16 cellular contexts compared by ENCODE assay signal in the genomic region with DNA sequence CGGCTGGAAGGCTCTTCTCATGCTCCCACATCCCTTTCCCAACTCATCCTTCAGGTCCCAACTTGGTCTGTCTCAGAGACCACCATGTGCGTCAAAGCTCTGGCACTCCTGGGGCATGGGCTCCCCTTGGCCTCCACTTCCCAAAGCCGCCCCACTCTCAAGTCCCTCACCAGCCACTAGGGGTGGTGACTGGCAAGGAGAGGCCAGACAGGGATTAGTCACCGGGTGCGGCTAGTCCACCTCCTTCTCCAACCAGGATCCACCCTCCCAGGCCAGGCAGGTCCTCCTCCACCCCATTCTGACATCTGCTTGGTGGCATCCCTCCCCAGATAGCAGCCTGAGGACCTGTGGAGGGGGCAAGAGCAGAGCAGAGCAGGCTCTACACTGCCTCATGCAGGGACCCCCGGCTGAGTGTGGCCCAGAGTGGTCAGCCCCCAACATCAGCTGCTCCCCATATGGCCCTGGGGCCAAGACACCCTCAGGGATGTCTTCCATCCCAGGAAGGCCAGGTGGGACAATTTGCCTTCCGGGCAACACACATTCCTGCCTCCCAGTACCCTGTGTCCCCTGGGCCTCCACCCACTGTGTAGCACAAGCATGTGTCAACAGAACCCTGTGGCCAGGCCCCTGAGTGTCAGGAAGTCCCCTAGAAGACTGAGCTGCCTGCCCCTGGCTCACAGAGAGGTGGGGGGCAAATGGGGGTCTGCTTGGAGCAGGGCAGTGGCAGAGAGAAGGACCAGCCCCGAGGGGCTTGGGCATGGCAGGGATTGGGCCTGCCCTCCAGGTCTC. TPM values are rescaled to one million over a fixed set of nuclear protein-coding genes. Genes with fewer than 3 reads are reported as not detected.
A peak's percentile ranks its signal among the peaks of the same experiment; 100 is the strongest.
DNase-seq lines count a peak whose midpoint lies in the region; ATAC-seq and TF ChIP-seq lines count a peak whose summit lies in the region.
"Had no signal": no experiment of that assay in that cellular context is flagged by ENCODE, and none has a peak within 500 bp of the region (broad histone marks: within the 10 kb centered on the region; RNA-seq: fewer than 3 reads in every experiment).

No MANE protein-coding gene starts in this region.

- no peaks in the 10 kb centered on the region for H3K4me1 ChIP-seq in uterus
- H3K4me1 ChIP-seq: prostate gland had no signal

- no peak for TF ChIP-seq CTCF in RWPE1 (conservative IDR thresholded peaks at IDR 0.05; ENCODE audit: low read depth)
- TF ChIP-seq CTCF in uterus (IDR thresholded peaks at IDR 0.05) = no peak

- no peak overlapping the region for H3K4me3 ChIP-seq in uterus
- H3K4me3 ChIP-seq: Peyer's patch, prostate gland had no signal

- DNase-seq in A172 (ENCODE audit: low spot score) (peak; percentile 67), GM03348 (ENCODE audit: low spot score) (peak; percentile 47), RWPE1 (ENCODE audit: low spot score) (peak; percentile 87), glomerular visceral epithelial cell (ENCODE audit: extremely low spot score) (peak; percentile 60), uterus (no peak), GOT3 (lab: John Stamatoyannopoulos, UW) (no peak)
- DNase-seq: activated CD4-positive, alpha-beta memory T cell treated with anti-CD3 and anti-CD28 coated beads for 36 hours; activated effector memory CD4-positive, alpha-beta T cell treated with anti-CD3 and anti-CD28 coated beads, Interleukin-2, amount 50 U/mL, for 16 hours; cerebellar nuclear complex; Peyer's patch; stimulated activated CD4-positive, alpha-beta T cell treated with anti-CD3 and anti-CD28 coated beads, Interleukin-2, amount 100 ng/mL, for 24 hours; T1000 had no signal

- intact Hi-C loops in uterus (cut with DNase I; ENCODE audit: low total_unique reads) = no loop called here

- no peak for TF ChIP-seq POLR2A in uterus (IDR thresholded peaks at IDR 0.05)

- peak overlapping the region; percentile 5 for H3K27ac ChIP-seq in RWPE1
- H3K27ac ChIP-seq in uterus = no peak overlapping the region
- H3K27ac ChIP-seq: Peyer's patch, prostate gland had no signal

- POLR2A ChIA-PET in RWPE1 (lab: Yijun Ruan, JAX; ENCODE audit: low non-redundant PET) = no interaction called here

- ATAC-seq in GM18868 (IDR thresholded peaks at IDR 0.05; ENCODE audit: unreplicated experiment) = no peak
- no peak for ATAC-seq in GM18873 (IDR thresholded peaks at IDR 0.05; ENCODE audit: low FRiP score, unreplicated experiment)

- H3K36me3 ChIP-seq in uterus = no peaks in the 10 kb centered on the region
- H3K36me3 ChIP-seq: Peyer's patch, prostate gland had no signal

- CTCF ChIA-PET in RWPE1 (lab: Yijun Ruan, JAX) = interaction anchor here (0.6 to 1.0 kb wide), 12 partner anchors 10 to 872 kb away, joined by 3 to 6 read pairs (median 4); no protein-coding TSS in a partner anchor

- H3K27me3 ChIP-seq in uterus = no peaks in the 10 kb centered on the region
- H3K27me3 ChIP-seq: Peyer's patch had no signal

- H3K9me3 ChIP-seq in uterus = no peaks in the 10 kb centered on the region
- H3K9me3 ChIP-seq: Peyer's patch, prostate gland had no signal

RNA-seq across cellular contexts. Expression of gene YTHDF1, which starts 29.2 kb away (rescaled TPM):
- total RNA-seq in A172 (2014; rRNA removed; shearing (Covaris generic)) = 21.7 and 27.0 TPM in 2 replicates
- 10 to 100 TPM; 17.9 to 35.8 (median 25.8) TPM for total RNA-seq in uterus

RNA-seq across cellular contexts. Expression of gene BIRC7, which starts 49.0 kb away (rescaled TPM):
- total RNA-seq in A172 (2014; rRNA removed; shearing (Covaris generic)) = 0.19 TPM in 1 of 2 replicates, not detected in the other
- not detected for total RNA-seq in uterus
- total RNA-seq: activated CD4-positive, alpha-beta memory T cell treated with anti-CD3 and anti-CD28 coated beads for 36 hours; fibroblast of lung; Peyer's patch; prostate gland had no signal

Comparison
In these comparisons a context has a peak if more than half of its experiments do, and no peak if none do; other contexts are left out.
1. DNase-seq: peak in A172 (single experiment), GM03348 (single experiment), RWPE1 (single experiment) and glomerular visceral epithelial cell (single experiment); none in uterus (0 of 2) and GOT3 (single experiment).